9 cellular contexts compared by ENCODE assay signal in the genomic region with DNA sequence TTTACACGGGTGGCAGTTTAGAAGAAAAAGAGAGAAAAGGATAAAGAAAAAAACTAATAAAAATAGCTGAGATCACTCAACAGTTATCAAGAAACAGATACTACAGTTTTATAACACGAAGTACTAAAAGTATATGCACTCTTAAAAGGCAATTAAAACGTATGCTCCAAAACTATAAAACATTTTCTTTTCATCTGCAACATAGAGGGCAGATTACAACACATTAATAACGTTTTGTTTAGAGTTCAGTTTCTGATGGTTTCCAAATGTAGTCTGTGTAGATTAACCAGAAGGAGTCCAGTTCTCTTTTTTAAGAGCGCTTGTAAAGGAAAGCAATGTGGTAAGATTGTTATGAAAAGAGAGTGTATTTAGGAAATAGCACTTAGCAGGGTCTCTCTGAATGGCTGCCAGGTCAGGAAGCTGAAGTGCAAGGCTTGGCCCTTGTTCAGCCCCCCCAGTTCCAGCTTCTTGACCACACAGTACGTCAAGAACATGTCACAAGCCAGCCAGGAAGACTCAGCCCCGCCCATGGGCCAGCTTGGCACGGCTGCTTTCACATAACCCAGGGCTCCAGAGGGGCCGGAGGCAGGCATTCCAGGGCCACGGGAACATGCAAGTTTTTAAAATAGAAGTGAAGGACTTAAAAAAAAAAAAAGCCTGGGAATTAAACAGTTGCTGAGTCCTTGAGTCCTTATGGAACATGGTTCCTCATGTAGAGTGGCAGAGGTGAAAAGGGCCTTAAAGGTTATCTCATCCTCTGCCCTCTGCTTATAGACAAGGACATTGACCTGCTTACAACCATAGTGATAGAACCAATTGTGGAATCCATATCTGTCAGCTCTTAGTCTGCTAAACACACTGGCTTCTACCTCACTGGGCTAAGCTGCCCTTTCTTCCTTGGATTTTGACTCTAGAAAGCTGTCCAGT.
DNase-seq lines count a peak whose midpoint lies in the region; ATAC-seq and TF ChIP-seq lines count a peak whose summit lies in the region.
"Had no signal": no experiment of that assay in that cellular context is flagged by ENCODE, and none has a peak within 500 bp of the region (broad histone marks: within the 10 kb centered on the region; RNA-seq: fewer than 3 reads in every experiment).

No MANE protein-coding gene starts in this region.

- no peak overlapping the region for H3K27ac Mint-ChIP-seq in T-helper 17 cell

- intact Hi-C loops in cardiac septum (cut with DNase I), result loop anchor here (10.0 kb wide), 2 partner anchors 143 to 247 kb away; partner anchors contain the start of gene TBX2

- peak; percentile 89 for DNase-seq in EL
- no peak for DNase-seq in T-helper 17 cell
- peak; percentile 92 for DNase-seq in cardiac septum (ENCODE audit: low spot score)
- DNase-seq in skeletal muscle cell (ENCODE audit: low read depth), result peak; percentile 100
- DNase-seq in NCI-H524 treated with DMSO at 0.1 percent for 48 hours (lab: John Stamatoyannopoulos, UW), result no peak
- no peak for DNase-seq in stimulated activated naive CD4-positive, alpha-beta T cell (lab: John Stamatoyannopoulos, UW)
- DNase-seq in NCI-H82 treated with DMSO at 0.1 percent for 48 hours (lab: John Stamatoyannopoulos, UW; ENCODE audit: unreplicated experiment), result no peak
- no peak for DNase-seq in WERI-Rb-1

- no peaks in the 10 kb centered on the region for H3K27me3 Mint-ChIP-seq in T-helper 17 cell

- TF ChIP-seq CTCF in WERI-Rb-1 (IDR thresholded peaks at IDR 0.05; ENCODE audit: low read depth, low read length), result no peak

- H3K36me3 ChIP-seq in WERI-Rb-1, result no peaks in the 10 kb centered on the region

- H3K27ac ChIP-seq in WERI-Rb-1, result no peak overlapping the region

- no peaks in the 10 kb centered on the region for H3K27me3 ChIP-seq in WERI-Rb-1 (ENCODE audit: insufficient read depth, low read depth, severe bottlenecking)

- no peak overlapping the region for H3K4me3 ChIP-seq in skeletal muscle cell (ENCODE audit: low read depth, low read length)
- no peak overlapping the region for H3K4me3 ChIP-seq in WERI-Rb-1 (ENCODE audit: low read depth, low read length)

- H3K9me3 ChIP-seq in T-helper 17 cell (ENCODE audit: control insufficient read depth, low read length, poor library complexity, severe bottlenecking) (no peaks in the 10 kb centered on the region), WERI-Rb-1 (ENCODE audit: severe bottlenecking) (no peaks in the 10 kb centered on the region)

- no peaks in the 10 kb centered on the region for H3K36me3 Mint-ChIP-seq in T-helper 17 cell (ENCODE audit: low read depth)

- H3K4me3 Mint-ChIP-seq in T-helper 17 cell, result no peak overlapping the region

- peaks cover 5% of the 10 kb centered on the region for H3K4me1 Mint-ChIP-seq in T-helper 17 cell

- peak; percentile 18 for ATAC-seq in T-helper 17 cell
- ATAC-seq: HCT116 had no signal

Comparison
In these comparisons a context has a peak if more than half of its experiments do, and no peak if none do; other contexts are left out.
1. DNase-seq: peak in EL (single experiment), cardiac septum (single experiment) and skeletal muscle cell (single experiment); none in T-helper 17 cell (0 of 3), NCI-H524 treated with DMSO at 0.1 percent for 48 hours (single experiment), stimulated activated naive CD4-positive, alpha-beta T cell (0 of 6), NCI-H82 treated with DMSO at 0.1 percent for 48 hours (single experiment) and WERI-Rb-1 (single experiment).